ENCODE assay signal across 28 cellular contexts in the genomic region with DNA sequence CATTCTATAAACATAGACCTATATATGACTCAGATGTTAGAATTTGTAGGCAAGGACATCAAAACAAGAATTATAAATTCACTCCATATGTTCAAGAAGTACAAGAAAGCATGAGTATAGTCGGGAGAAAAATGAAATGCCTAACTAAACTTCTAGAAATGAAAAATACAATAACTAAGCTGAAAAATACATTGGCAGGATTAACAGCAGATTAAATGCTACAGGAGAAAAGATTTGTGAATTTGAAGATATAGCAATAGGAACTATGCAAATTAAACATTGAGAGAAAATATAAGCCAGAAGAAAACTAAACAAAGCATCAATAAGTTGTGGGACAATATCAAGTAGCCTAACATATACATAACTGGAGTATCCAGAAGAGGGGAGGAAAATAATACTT. TPM values are rescaled to one million over a fixed set of nuclear protein-coding genes. Genes with fewer than 3 reads are reported as not detected.
"Had no signal": no experiment of that assay in that cellular context is flagged by ENCODE, and none has a peak within 500 bp of the region (broad histone marks: within the 10 kb centered on the region; RNA-seq: fewer than 3 reads in every experiment).

No MANE protein-coding gene starts in this region.

- H3K36me3 ChIP-seq: colonic mucosa, esophagus muscularis mucosa, gastrocnemius medialis, heart right ventricle, left ventricle myocardium inferior, lower lobe of right lung had no signal

- H3K27me3 ChIP-seq: colonic mucosa, dorsolateral prefrontal cortex had no signal

- DNase-seq: colonic mucosa; cortex of kidney; dermis blood vessel endothelial cell; dorsolateral prefrontal cortex; effector CD4-positive, alpha-beta T cell; effector memory CD4-positive, alpha-beta T cell; foreskin fibroblast; foreskin melanocyte; gastrocnemius medialis; glutamatergic neuron; head of caudate nucleus; heart right ventricle; hypothalamus; immature natural killer cell; islet precursor cell; kidney; kidney glomerular epithelial cell; left colon; left ventricle myocardium inferior; lower lobe of right lung; mesenchymal stem cell; mucosa of descending colon; naive B cell; naive thymus-derived CD8-positive, alpha-beta T cell had no signal

- H3K9me3 ChIP-seq: colonic mucosa, gastrocnemius medialis, lower lobe of right lung, mucosa of descending colon had no signal

- H3K4me1 ChIP-seq: colonic mucosa, esophagus muscularis mucosa, gastrocnemius medialis, heart right ventricle, left ventricle myocardium inferior, lower lobe of right lung had no signal

- H3K4me3 ChIP-seq: colonic mucosa, dorsolateral prefrontal cortex, esophagus muscularis mucosa, gastrocnemius medialis, heart right ventricle, left ventricle myocardium inferior, lower lobe of right lung, mucosa of descending colon had no signal

- H3K27ac ChIP-seq: dorsolateral prefrontal cortex, esophagus muscularis mucosa, gastrocnemius medialis, heart right ventricle, left ventricle myocardium inferior, lower lobe of right lung had no signal

- ATAC-seq: gastrocnemius medialis; heart right ventricle; lower lobe of right lung; mucosa of descending colon; naive thymus-derived CD8-positive, alpha-beta T cell had no signal

RNA-seq across cellular contexts. Expression of a gene that starts 55.3 kb away (rescaled TPM):
- total RNA-seq: left ventricle myocardium inferior, mesenteric fat pad, mesothelial cell of epicardium, myocyte had no signal
- polyA plus RNA-seq: naive thymus-derived CD8-positive, alpha-beta T cell had no signal
